Comparison of ENCODE assay signal across 25 cellular contexts in the genomic region with DNA sequence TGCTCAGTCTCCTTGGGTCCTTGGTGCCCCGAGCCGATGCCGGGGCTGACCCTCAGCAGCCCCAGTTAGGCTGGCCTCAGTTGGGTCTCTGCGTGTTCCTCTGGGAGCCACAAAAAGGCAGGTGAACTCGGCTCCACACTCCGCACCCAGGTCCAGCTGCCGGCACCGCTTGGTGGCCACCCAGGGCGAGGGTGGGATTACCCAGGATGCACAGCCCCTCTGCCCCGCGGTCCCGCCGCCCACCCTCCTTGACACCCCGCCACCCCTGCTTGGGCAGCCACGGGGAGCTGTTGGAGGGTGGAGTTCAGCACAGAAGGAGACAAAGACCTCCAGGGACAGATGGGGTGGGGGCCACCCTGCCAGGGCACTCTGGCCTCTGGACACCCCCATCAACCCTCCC. TPM values are rescaled to one million over a fixed set of nuclear protein-coding genes. Genes with fewer than 3 reads are reported as not detected.
DNase-seq lines count a peak whose midpoint lies in the region; ATAC-seq and TF ChIP-seq lines count a peak whose summit lies in the region.
"Had no signal": no experiment of that assay in that cellular context is flagged by ENCODE, and none has a peak within 500 bp of the region (broad histone marks: within the 10 kb centered on the region; RNA-seq: fewer than 3 reads in every experiment).

No MANE protein-coding gene starts in this region.

- no peak overlapping the region for H3K18ac ChIP-seq in mesenchymal stem cell (ENCODE audit: low read depth in 1 of 2, low read length in 2 of 2)

- no peaks in the 10 kb centered on the region for H3K36me3 Mint-ChIP-seq in T-helper 2 cell treated with Interferon-gamma antibody and Interleukin-4, amounts not matched to agents 5 μg/mL and 100 μg/mL, for 36 hours (ENCODE audit: low read depth)
- H3K36me3 Mint-ChIP-seq: CD4-positive, CD25-positive, alpha-beta regulatory T cell had no signal

- intact Hi-C loops in adrenal gland (cut with DNase I) (no loop called here), posterior vena cava (cut with DNase I) (loop anchor here in 1 of 2 donors (2.0 to 10.0 kb wide), 2 partner anchors 995 to 1841 kb away; no protein-coding TSS in a partner anchor)

- no peak overlapping the region for H3K4me3 Mint-ChIP-seq in T-helper 2 cell treated with Interferon-gamma antibody and Interleukin-4, amounts not matched to agents 5 μg/mL and 100 μg/mL, for 36 hours
- H3K4me3 Mint-ChIP-seq: H9 had no signal

- no peak for ATAC-seq in GM21737 (IDR thresholded peaks at IDR 0.05; ENCODE audit: unreplicated experiment)
- ATAC-seq: A549, HCT116 had no signal

- H2BK12ac ChIP-seq in mesenchymal stem cell (ENCODE audit: low read length in 2 of 2) = no peak overlapping the region

- no peak overlapping the region for H2AFZ ChIP-seq in mesenchymal stem cell (ENCODE audit: low read depth, low read length)
- H2AFZ ChIP-seq: GM23248 had no signal

- no peak overlapping the region for H3K4ac ChIP-seq in mesenchymal stem cell (ENCODE audit: low read depth in 1 of 2, low read length in 2 of 2)

- TF ChIP-seq CTCF in adrenal gland (IDR thresholded peaks at IDR 0.05) = no peak

- no peak overlapping the region for H2AK5ac ChIP-seq in mesenchymal stem cell (ENCODE audit: low read length, severe bottlenecking)

- no peak for TF ChIP-seq POLR2A in adrenal gland (IDR thresholded peaks at IDR 0.05)

- no peaks in the 10 kb centered on the region for H3K9me3 Mint-ChIP-seq in T-helper 2 cell treated with Interferon-gamma antibody and Interleukin-4, amounts not matched to agents 5 μg/mL and 100 μg/mL, for 36 hours
- H3K9me3 Mint-ChIP-seq: H9 had no signal

- WGBS in adrenal gland, 4 donors = 40 to 87% (median 87%) methylated on average over 2 to 15 of the region's 15 CpGs; no CpG with 5 or more reads in 1 of the 4 donors
- 95% methylated on average over 10 of the region's 15 CpGs for WGBS in mesenchymal stem cell

- peak overlapping the region; percentile 56 for H2BK15ac ChIP-seq in mesenchymal stem cell (ENCODE audit: low read depth, poor library complexity, severe bottlenecking)

- H3K27me3 ChIP-seq in BLaER1 treated with 17β-estradiol and CSF1 and Interleukin-3, amounts not matched to agents 10 nM and 100 nM = peaks cover 0 to 7% (median 2%) of the 10 kb centered on the region in 11 experiments; a peak in 6 of 22 replicates
- H3K27me3 ChIP-seq in adrenal gland = no peaks in the 10 kb centered on the region
- peaks cover 2 to 6% of the 10 kb centered on the region in 2 experiments for H3K27me3 ChIP-seq in mesenchymal stem cell (ENCODE audit: control insufficient read depth in 1 of 2, insufficient read depth in 1 of 2, low read length in 2 of 2)
- H3K27me3 ChIP-seq: BE2C had no signal

- no peak overlapping the region for H4K8ac ChIP-seq in mesenchymal stem cell (ENCODE audit: low read length)

- no peak overlapping the region for H3K4me3 ChIP-seq in BLaER1 treated with 17β-estradiol and CSF1 and Interleukin-3, amounts not matched to agents 10 nM and 100 nM
- H3K4me3 ChIP-seq in adrenal gland (no peak overlapping the region), mesenchymal stem cell (ENCODE audit: insufficient read depth in 1 of 2, low read depth in 1 of 2, low read length in 2 of 2) (no peak overlapping the region)
- H3K4me3 ChIP-seq: A549, GM23248 had no signal

- H3K23ac ChIP-seq in mesenchymal stem cell (ENCODE audit: low read length in 2 of 2) = no peak overlapping the region

- H3K9ac ChIP-seq in BLaER1 treated with 17β-estradiol and CSF1 and Interleukin-3, amounts not matched to agents 10 nM and 100 nM = 0 out of 22 replicates have a peak overlapping the region, but pooled peaks of 2 of the 11 experiments have one; percentile 3 to 32
- H3K9ac ChIP-seq in mesenchymal stem cell (ENCODE audit: low read length) = no peak overlapping the region
- H3K9ac ChIP-seq: GM23248 had no signal

- peak overlapping the region in 6 of 11 experiments; percentile 7 to 100 (median 61); a peak in 10 of 22 replicates for H3K27ac ChIP-seq in BLaER1 treated with 17β-estradiol and CSF1 and Interleukin-3, amounts not matched to agents 10 nM and 100 nM
- peak overlapping the region in 3 of 5 donors; percentile 80 to 87 (median 85) for H3K27ac ChIP-seq in adrenal gland
- no peak overlapping the region for H3K27ac ChIP-seq in mesenchymal stem cell (ENCODE audit: low read length, poor library complexity, severe bottlenecking)
- H3K27ac ChIP-seq: A549, C4-2B, GM23248 had no signal

- no peak overlapping the region for H3K27ac Mint-ChIP-seq in T-helper 2 cell treated with Interferon-gamma antibody and Interleukin-4, amounts not matched to agents 5 μg/mL and 100 μg/mL, for 36 hours

- no peak overlapping the region for H4K91ac ChIP-seq in mesenchymal stem cell (ENCODE audit: low read length)

- H3K4me1 Mint-ChIP-seq in T-helper 2 cell treated with Interferon-gamma antibody and Interleukin-4, amounts not matched to agents 5 μg/mL and 100 μg/mL, for 36 hours (ENCODE audit: low read depth) = peaks cover 24% of the 10 kb centered on the region

- H2BK120ac ChIP-seq in mesenchymal stem cell (ENCODE audit: low read depth, low read length) = no peak overlapping the region

- H3K14ac ChIP-seq in mesenchymal stem cell (ENCODE audit: low read length in 2 of 2) = no peak overlapping the region

- H3K27me3 Mint-ChIP-seq in T-helper 2 cell treated with Interferon-gamma antibody and Interleukin-4, amounts not matched to agents 5 μg/mL and 100 μg/mL, for 36 hours (ENCODE audit: low read depth) = peaks cover 1% of the 10 kb centered on the region
- H3K27me3 Mint-ChIP-seq: CD4-positive, CD25-positive, alpha-beta regulatory T cell had no signal

- H3K4me1 ChIP-seq in BLaER1 treated with 17β-estradiol and CSF1 and Interleukin-3, amounts not matched to agents 10 nM and 100 nM = peaks cover 58 to 86% (median 74%) of the 10 kb centered on the region in 10 experiments
- H3K4me1 ChIP-seq in adrenal gland (replicated peaks in 1 of 2) = peaks cover 39 to 65% of the 10 kb centered on the region in 2 donors
- peaks cover 32% of the 10 kb centered on the region for H3K4me1 ChIP-seq in mesenchymal stem cell (ENCODE audit: control insufficient read depth, insufficient read depth, low read depth, low read length)

- no peak overlapping the region for H2BK5ac ChIP-seq in mesenchymal stem cell (ENCODE audit: low read depth, low read length, poor library complexity, severe bottlenecking)

- no peaks in the 10 kb centered on the region for H3K79me1 ChIP-seq in mesenchymal stem cell (replicated peaks; ENCODE audit: low read length, poor library complexity, severe bottlenecking)

- H4K20me1 ChIP-seq in BLaER1 treated with 17β-estradiol and CSF1 and Interleukin-3, amounts not matched to agents 10 nM and 100 nM = peaks cover 0 to 16% (median 0%) of the 10 kb centered on the region in 11 experiments; a peak in 4 of 22 replicates

- DNase-seq in adrenal gland (no peak), mesenchymal stem cell (no peak), posterior vena cava (ENCODE audit: low spot score) (no peak)
- no peak for DNase-seq in activated effector memory CD4-positive, alpha-beta T cell treated with anti-CD3 and anti-CD28 coated beads, Interleukin-2, amount 50 U/mL, for 16 hours
- DNase-seq in T-helper 2 cell treated with Interferon-gamma antibody and Interleukin-4, amounts not matched to agents 5 μg/mL and 100 μg/mL, for 36 hours (ENCODE audit: low spot score) = no peak
- DNase-seq: 8988T; ACHN; AML-193; BE2C; Calu3; CD4-positive, CD25-positive, alpha-beta regulatory T cell; COR-L47; DMS53; DMS79 treated with DMSO at 0.1 percent for 48 hours; GF-D8; GM23248; H9 had no signal

- no peaks in the 10 kb centered on the region for H3K9me3 ChIP-seq in BLaER1 treated with 17β-estradiol and CSF1 and Interleukin-3, amounts not matched to agents 10 nM and 100 nM (replicated peaks in 1 of 11)
- H3K9me3 ChIP-seq in adrenal gland (replicated peaks in 1 of 3) = no peaks in the 10 kb centered on the region
- no peaks in the 10 kb centered on the region for H3K9me3 ChIP-seq in mesenchymal stem cell (ENCODE audit: control insufficient read depth, low read length)
- H3K9me3 ChIP-seq: A549, BE2C had no signal

- H3K36me3 ChIP-seq in BLaER1 treated with 17β-estradiol and CSF1 and Interleukin-3, amounts not matched to agents 10 nM and 100 nM = no peaks in the 10 kb centered on the region
- H3K36me3 ChIP-seq in adrenal gland (replicated peaks in 1 of 2) (no peaks in the 10 kb centered on the region), mesenchymal stem cell (ENCODE audit: control insufficient read depth in 1 of 2, insufficient read depth in 2 of 2, low read depth in 1 of 2, low read length in 2 of 2) (no peaks in the 10 kb centered on the region)
- H3K36me3 ChIP-seq: BE2C had no signal

- H3K4me2 ChIP-seq in BLaER1 treated with 17β-estradiol and CSF1 and Interleukin-3, amounts not matched to agents 10 nM and 100 nM = peak overlapping the region in 10 of 11 experiments; percentile 18 to 100 (median 98); a peak in 15 of 22 replicates
- H3K4me2 ChIP-seq in mesenchymal stem cell (ENCODE audit: low read length, poor library complexity, severe bottlenecking) = no peak overlapping the region
- H3K4me2 ChIP-seq: A549 had no signal

RNA-seq across cellular contexts. Expression of a gene that starts 17.7 kb away (rescaled TPM):
- total RNA-seq in adrenal gland (1 to 10 TPM in 6 of 8 donors, under 1 TPM in 2; 0.24 to 3.0 (median 1.4) TPM), posterior vena cava (1 to 10 TPM; 2.6 to 3.5 TPM)
- 1 to 10 TPM in 2 of 3 donors, under 1 TPM in 1; 0.26 to 4.4 (median 1.7) TPM for polyA plus RNA-seq in adrenal gland
- polyA plus RNA-seq in mesenchymal stem cell (2013, experiment 1 of 2) = not detected
- polyA plus RNA-seq in mesenchymal stem cell (2013, experiment 2 of 2) = not detected
- total RNA-seq: Calu3; CD4-positive, CD25-positive, alpha-beta regulatory T cell; Daoy; G401; GM23248; H4 had no signal
- polyA plus RNA-seq: A549; CD4-positive, CD25-positive, alpha-beta regulatory T cell; GM23248 had no signal

RNA-seq across cellular contexts. Expression of a gene that starts 21.3 kb away (rescaled TPM):
- total RNA-seq in adrenal gland = 1 to 10 TPM; 1.8 to 5.3 (median 3.8) TPM
- 1 to 10 TPM in 2 of 3 donors, under 1 TPM in 1; 0.66 to 7.7 (median 5.2) TPM for polyA plus RNA-seq in adrenal gland
- polyA plus RNA-seq in mesenchymal stem cell (2013, experiment 1 of 2) = 0.50 TPM
- polyA plus RNA-seq in mesenchymal stem cell (2013, experiment 2 of 2) = 0.41 TPM
- total RNA-seq in posterior vena cava = 1 to 10 TPM; 7.0 to 9.0 TPM
- polyA plus RNA-seq: GM23248 had no signal

RNA-seq across cellular contexts. Expression of a gene that starts 25.3 kb away (rescaled TPM):
- total RNA-seq in adrenal gland (under 1 TPM in 1 of 8 donors, not detected in 7; 0.19 TPM), posterior vena cava (not detected)
- polyA plus RNA-seq in adrenal gland = under 1 TPM in 1 of 3 donors, not detected in 2; 0.24 TPM
- polyA plus RNA-seq in mesenchymal stem cell (2013, experiment 1 of 2) = not detected
- polyA plus RNA-seq in mesenchymal stem cell (2013, experiment 2 of 2) = not detected
- total RNA-seq: Calu3; CD4-positive, CD25-positive, alpha-beta regulatory T cell; Daoy; G401; GM23248; H4 had no signal
- polyA plus RNA-seq: A549; CD4-positive, CD25-positive, alpha-beta regulatory T cell; GM23248 had no signal

RNA-seq across cellular contexts. Expression of a gene that starts 53.3 kb away (rescaled TPM):
- total RNA-seq in adrenal gland = 10 to 100 TPM; 30.9 to 77.8 (median 62.0) TPM
- 100 to 1,000 TPM in 2 of 3 donors, 10 to 100 TPM in 1; 54.1 to 234 (median 145) TPM for polyA plus RNA-seq in adrenal gland
- 36.2 TPM for polyA plus RNA-seq in mesenchymal stem cell (2013, experiment 1 of 2)
- polyA plus RNA-seq in mesenchymal stem cell (2013, experiment 2 of 2) = 35.4 TPM
- 10 to 100 TPM; 35.7 to 36.0 TPM for total RNA-seq in posterior vena cava

RNA-seq across cellular contexts. Expression of a gene that starts 53.4 kb away (rescaled TPM):
- total RNA-seq in adrenal gland (10 to 100 TPM; 19.6 to 45.4 (median 39.9) TPM), posterior vena cava (10 to 100 TPM; 27.4 to 30.7 TPM)
- 100 to 1,000 TPM in 2 of 3 donors, 10 to 100 TPM in 1; 20.0 to 146 (median 102) TPM for polyA plus RNA-seq in adrenal gland
- 17.8 TPM for polyA plus RNA-seq in mesenchymal stem cell (2013, experiment 1 of 2)
- polyA plus RNA-seq in mesenchymal stem cell (2013, experiment 2 of 2) = 17.9 TPM
